ENCODE assay signal across 7 cellular contexts in the genomic region with DNA sequence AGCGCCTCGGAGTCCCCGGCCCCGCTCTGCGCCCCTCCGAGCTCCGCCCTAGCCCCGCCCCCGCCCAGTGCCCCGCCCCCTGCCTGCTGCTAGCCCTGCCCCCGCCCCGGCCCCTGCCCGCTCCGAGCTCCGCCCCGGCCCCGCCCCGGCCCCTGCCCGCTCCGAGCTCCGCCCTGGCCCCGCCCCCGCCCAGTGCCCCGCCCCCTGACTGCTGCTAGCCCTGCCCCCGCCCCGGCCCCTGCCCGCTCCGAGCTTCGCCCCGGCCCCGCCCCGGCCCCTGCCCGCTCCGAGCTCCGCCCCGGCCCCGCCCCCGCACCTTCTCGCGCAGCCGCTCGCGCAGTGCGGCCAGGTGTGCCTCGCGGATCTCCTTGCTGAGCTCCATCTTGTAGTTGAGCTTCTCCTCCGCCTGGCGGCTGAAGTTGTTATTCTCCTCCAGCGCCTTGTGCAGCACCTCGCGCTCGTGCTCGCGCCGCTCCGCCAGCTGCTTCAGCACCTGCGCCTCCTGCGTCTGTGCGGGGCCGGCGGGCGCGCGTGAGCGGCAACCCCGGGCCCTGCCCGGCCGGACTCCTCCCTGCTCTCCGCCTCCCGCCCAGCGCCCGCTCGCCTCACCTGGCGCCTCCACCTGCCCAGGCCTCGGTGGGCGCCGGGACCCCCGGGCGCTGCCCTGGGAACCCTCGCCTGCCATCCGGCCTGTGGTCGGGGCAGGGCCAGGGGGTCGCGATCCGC.
DNase-seq lines count a peak whose midpoint lies in the region; ATAC-seq and TF ChIP-seq lines count a peak whose summit lies in the region.

No MANE protein-coding gene starts in this region.

- H3K27ac ChIP-seq in VCaP, result peak overlapping the region; percentile 97

- DNase-seq in NCI-H2029 treated with DMSO at 0.1 percent for 48 hours (lab: John Stamatoyannopoulos, UW) (peak; percentile 79), T47D (ENCODE audit: low read depth in 1 of 2, low spot score in 1 of 2) (peak; percentile 97), iPS-NIHi7 (ENCODE audit: extremely low spot score) (peak; percentile 87)
- peak; percentile 92 to 96 for DNase-seq in stimulated activated CD4-positive, alpha-beta T cell treated with anti-CD3 and anti-CD28 coated beads, Interleukin-12 subunit alpha, Interleukin-12 subunit beta, amount 100 ng/mL, for 24 hours (ENCODE audit: low read depth in 2 of 2)

- in situ Hi-C loops in T47D (cut with HindIII; ENCODE audit: low pct_unique_long_range_greater_than_20kb, low sequenced_read_pairs), result no loop called here

- ATAC-seq in GM18508 (IDR thresholded peaks at IDR 0.05; ENCODE audit: insufficient read depth, unreplicated experiment), result peak; percentile 36
- peak; percentile 57 for ATAC-seq in HG02938 (IDR thresholded peaks at IDR 0.05; ENCODE audit: unreplicated experiment)

- peak; percentile 58 for TF ChIP-seq CTCF in VCaP (conservative IDR thresholded peaks at IDR 0.05)

Comparison
In these comparisons a context has a peak if more than half of its experiments do, and no peak if none do; other contexts are left out.
1. Peak in every context shown above with its lines: DNase-seq, ATAC-seq and H3K27ac ChIP-seq.